8 cellular contexts compared by ENCODE assay signal in genomic region chr22:46738961-46739870, GRCh38. TPM values are rescaled to one million over a fixed set of nuclear protein-coding genes. Genes with fewer than 3 reads are reported as not detected.
DNase-seq lines count a peak whose midpoint lies in the region; ATAC-seq and TF ChIP-seq lines count a peak whose summit lies in the region.

No MANE protein-coding gene starts in this region.

- CTCF ChIA-PET in Panc1 (lab: Charles Lee): interaction anchor here (0.6 to 1.6 kb wide), 4 partner anchors 19 to 176 kb away, joined by 4 to 14 read pairs (median 4); no protein-coding TSS in a partner anchor

- H3K36me3 ChIP-seq in Panc1 (ENCODE audit: control insufficient read depth, insufficient read depth, low read length) (no peaks in the 10 kb centered on the region; the same call in 1 of the 2 replicates), left ventricle myocardium inferior (no peaks in the 10 kb centered on the region)

- TF ChIP-seq CTCF in Panc1 (IDR thresholded peaks at IDR 0.05) (no peak), left ventricle myocardium inferior (IDR thresholded peaks at IDR 0.05; ENCODE audit: borderline replicate concordance) (no peak)

- H3K36me3 Mint-ChIP-seq in activated naive CD8-positive, alpha-beta T cell: no peaks in the 10 kb centered on the region

- no peaks in the 10 kb centered on the region for H3K9me3 ChIP-seq in Panc1 (ENCODE audit: control insufficient read depth, insufficient read depth, low read depth, low read length)
- no peaks in the 10 kb centered on the region for H3K9me3 ChIP-seq in left ventricle myocardium inferior (replicated peaks)

- intact Hi-C loops in Panc1 (cut with micrococcal nuclease; ENCODE audit: unreplicated experiment) (no loop called here), left ventricle myocardium inferior (cut with micrococcal nuclease) (no loop called here), sciatic nerve (cut with DNase I) (no loop called here)

- peak overlapping the region; percentile 85 for H3K27ac Mint-ChIP-seq in activated naive CD8-positive, alpha-beta T cell

- H3K4me3 Mint-ChIP-seq in activated naive CD8-positive, alpha-beta T cell: peak overlapping the region; percentile 84

- POLR2A ChIA-PET in Panc1 (lab: Charles Lee): no interaction called here

- in situ Hi-C loops in ACHN (cut with HindIII; ENCODE audit: low pct_ligation_motif_present, low pct_unique_long_range_greater_than_20kb, low sequenced_read_pairs): no loop called here
- in situ Hi-C loops in Panc1 (cut with HindIII; ENCODE audit: low pct_unique_long_range_greater_than_20kb, low sequenced_read_pairs): no loop called here

- BruUV-seq in Panc1 (replicated peaks; lab: Mats Ljungman, UMichigan): no TSS peak

- H3K4me1 ChIP-seq in Panc1 (ENCODE audit: control insufficient read depth, insufficient read depth, low read length) (peaks cover 46% of the 10 kb centered on the region), left ventricle myocardium inferior (peaks cover 80% of the 10 kb centered on the region)

- ATAC-seq in Panc1 (peak; percentile 79), sciatic nerve (peak; percentile 11), HG02852 (IDR thresholded peaks at IDR 0.05; ENCODE audit: unreplicated experiment) (no peak), GM21381 (IDR thresholded peaks at IDR 0.05; ENCODE audit: unreplicated experiment) (no peak)

- H3K9me3 Mint-ChIP-seq in activated naive CD8-positive, alpha-beta T cell (ENCODE audit: low read depth): no peaks in the 10 kb centered on the region

- H3K27me3 Mint-ChIP-seq in activated naive CD8-positive, alpha-beta T cell: no peaks in the 10 kb centered on the region

- H3K4me1 Mint-ChIP-seq in activated naive CD8-positive, alpha-beta T cell (ENCODE audit: low read depth): peaks cover 31% of the 10 kb centered on the region

- no peaks in the 10 kb centered on the region for H3K27me3 ChIP-seq in Panc1 (ENCODE audit: control insufficient read depth, insufficient read depth, low read length)
- H3K27me3 ChIP-seq in left ventricle myocardium inferior (ENCODE audit: low read depth): no peaks in the 10 kb centered on the region

- peak overlapping the region; percentile 76 for H3K27ac ChIP-seq in Panc1 (ENCODE audit: low read length)
- H3K27ac ChIP-seq in left ventricle myocardium inferior (replicated peaks): peak overlapping the region; percentile 98

- DNase-seq in ACHN (peak; percentile 79), H4 (ENCODE audit: low spot score) (peak; percentile 87), Panc1 (ENCODE audit: low read depth, low spot score) (peak; percentile 47), left ventricle myocardium inferior (no peak), sciatic nerve (ENCODE audit: low spot score) (no peak)

- H3K4me3 ChIP-seq in Panc1 (ENCODE audit: low read depth in 2 of 2, low read length in 2 of 2): peak overlapping the region; percentile 53 to 67
- H3K4me3 ChIP-seq in left ventricle myocardium inferior: peak overlapping the region; percentile 96

RNA-seq across cellular contexts. Expression of gene CERK, which starts 1.2 kb away (rescaled TPM):
- 16.9 and 19.6 TPM in 2 replicates for total RNA-seq in H4 (2014; rRNA removed; shearing (Covaris generic))
- total RNA-seq in Panc1 (2021; ENCODE audit: unreplicated experiment) (30.9 TPM), left ventricle myocardium inferior (76.9 TPM), sciatic nerve (27.3 TPM)
- polyA plus RNA-seq in Panc1 (2012; ENCODE audit: insufficient read length): 24.0 TPM

RNA-seq across cellular contexts. Expression of gene TBC1D22A, which starts 23.2 kb away (rescaled TPM):
- total RNA-seq in H4 (2014; rRNA removed; shearing (Covaris generic)): 7.0 and 8.6 TPM in 2 replicates
- total RNA-seq in Panc1 (2021; ENCODE audit: unreplicated experiment) (28.7 TPM), left ventricle myocardium inferior (16.2 TPM), sciatic nerve (36.3 TPM)
- 35.6 TPM for polyA plus RNA-seq in Panc1 (2012; ENCODE audit: insufficient read length)

Comparison
In these comparisons a context has a peak if more than half of its experiments do, and no peak if none do; other contexts are left out.
1. DNase-seq: peak in ACHN (single experiment), H4 (single experiment) and Panc1 (single experiment); none in left ventricle myocardium inferior (single experiment) and sciatic nerve (single experiment).
2. ATAC-seq: peak in Panc1 (single experiment) and sciatic nerve (single experiment); none in HG02852 (single experiment) and GM21381 (single experiment).